In genomic region chr16:27431773-27432599, GRCh38 we compare ENCODE assay signal across 9 cellular contexts. TPM values are rescaled to one million over a fixed set of nuclear protein-coding genes. Genes with fewer than 3 reads are reported as not detected.
A peak's percentile ranks its signal among the peaks of the same experiment; 100 is the strongest.
DNase-seq lines count a peak whose midpoint lies in the region; ATAC-seq and TF ChIP-seq lines count a peak whose summit lies in the region.
"Had no signal": no experiment of that assay in that cellular context is flagged by ENCODE, and none has a peak within 500 bp of the region (broad histone marks: within the 10 kb centered on the region; RNA-seq: fewer than 3 reads in every experiment).

No MANE protein-coding gene starts in this region.

- no peak for DNase-seq in AG04450 (ENCODE audit: low read depth, low spot score)
- DNase-seq in activated CD8-positive, alpha-beta T cell treated with anti-CD3 and anti-CD28 coated beads, Interleukin-2, amount 10 ng/mL, durations not matched to agents 7 days and 5 days: peak; percentile 20
- DNase-seq in left lobe of liver (ENCODE audit: low spot score): peak; percentile 16
- no peak for DNase-seq in NCI-H187 treated with DMSO at 0.1 percent for 48 hours (lab: John Stamatoyannopoulos, UW)
- DNase-seq in MV-4-11 (lab: John Stamatoyannopoulos, UW): no peak
- no peak for DNase-seq in cerebellum (ENCODE audit: low spot score)
- DNase-seq in T-helper 2 cell: no peak
- DNase-seq: occipital lobe had no signal

- no peaks in the 10 kb centered on the region for H3K9me3 Mint-ChIP-seq in activated CD8-positive, alpha-beta T cell treated with anti-CD3 and anti-CD28 coated beads, Interleukin-2, amount 10 ng/mL, durations not matched to agents 7 days and 5 days (ENCODE audit: insufficient read depth)

- H3K4me3 ChIP-seq in AG04450 (ENCODE audit: low read depth, low read length): no peak overlapping the region

- H3K4me3 Mint-ChIP-seq in activated CD8-positive, alpha-beta T cell treated with anti-CD3 and anti-CD28 coated beads, Interleukin-2, amount 10 ng/mL, durations not matched to agents 7 days and 5 days: no peak overlapping the region

- peak; percentile 19 for TF ChIP-seq POLR2A in GM19099 (IDR thresholded peaks at IDR 0.05; ENCODE audit: extremely low read depth, insufficient read length, low read depth)

- H3K9me3 ChIP-seq in AG04450 (ENCODE audit: control insufficient read depth, insufficient read depth, low read length): peaks cover 5% of the 10 kb centered on the region; the same call in 1 of the 2 replicates

- no peaks in the 10 kb centered on the region for H3K27me3 ChIP-seq in AG04450 (ENCODE audit: control insufficient read depth, insufficient read depth, low read length)

- H3K27me3 Mint-ChIP-seq in activated CD8-positive, alpha-beta T cell treated with anti-CD3 and anti-CD28 coated beads, Interleukin-2, amount 10 ng/mL, durations not matched to agents 7 days and 5 days (ENCODE audit: low read depth): no peaks in the 10 kb centered on the region

- ATAC-seq in activated CD8-positive, alpha-beta T cell treated with anti-CD3 and anti-CD28 coated beads, Interleukin-2, amount 10 ng/mL, durations not matched to agents 7 days and 5 days: no peak
- no peak for ATAC-seq in left lobe of liver

- H3K4me1 Mint-ChIP-seq in activated CD8-positive, alpha-beta T cell treated with anti-CD3 and anti-CD28 coated beads, Interleukin-2, amount 10 ng/mL, durations not matched to agents 7 days and 5 days (ENCODE audit: low read depth): peaks cover 59% of the 10 kb centered on the region

- CTCF ChIA-PET in AG04450 (lab: Charles Lee): interaction anchor here (0.6 kb wide), 1 partner anchor 253 kb away, joined by 3 read pairs; no protein-coding TSS in a partner anchor
- CTCF ChIA-PET in activated CD8-positive, alpha-beta T cell treated with anti-CD3 and anti-CD28 coated beads, Interleukin-2, amount 10 ng/mL, durations not matched to agents 7 days and 5 days (lab: Charles Lee): interaction anchor here (1.8 kb wide), 1 partner anchor 27 kb away, joined by 4 read pairs; no protein-coding TSS in a partner anchor

- peak overlapping the region; percentile 31 for H3K27ac ChIP-seq in AG04450 (ENCODE audit: low read depth, low read length)

- POLR2A ChIA-PET in AG04450 (lab: Yijun Ruan, JAX): no interaction called here
- POLR2A ChIA-PET in activated CD8-positive, alpha-beta T cell treated with anti-CD3 and anti-CD28 coated beads, Interleukin-2, amount 10 ng/mL, durations not matched to agents 7 days and 5 days (lab: Charles Lee): interaction anchor here (1.6 kb wide), 1 partner anchor 15 kb away, joined by 3 read pairs; no protein-coding TSS in a partner anchor

- H3K27ac Mint-ChIP-seq in activated CD8-positive, alpha-beta T cell treated with anti-CD3 and anti-CD28 coated beads, Interleukin-2, amount 10 ng/mL, durations not matched to agents 7 days and 5 days: peak overlapping the region; percentile 34

- no peak for TF ChIP-seq CTCF in AG04450 (IDR thresholded peaks at IDR 0.05; ENCODE audit: low read depth, low read length)

- H3K36me3 Mint-ChIP-seq in activated CD8-positive, alpha-beta T cell treated with anti-CD3 and anti-CD28 coated beads, Interleukin-2, amount 10 ng/mL, durations not matched to agents 7 days and 5 days (ENCODE audit: low read depth): peaks cover 66% of the 10 kb centered on the region

RNA-seq across cellular contexts. Expression of gene IL21R, which starts 30.0 kb away (rescaled TPM):
- 0.52 and 0.57 TPM in 2 replicates for polyA plus RNA-seq in AG04450 (2011; rRNA removed)
- polyA minus RNA-seq in AG04450 (2011; rRNA and poly(A)+ RNA removed): 1.6 and 2.4 TPM in 2 replicates
- 10 to 100 TPM; 23.5 to 24.2 TPM for total RNA-seq in activated CD8-positive, alpha-beta T cell treated with anti-CD3 and anti-CD28 coated beads, Interleukin-2, amount 10 ng/mL, durations not matched to agents 7 days and 5 days
- total RNA-seq in left lobe of liver (0.33 TPM), cerebellum (0.09 TPM)
- total RNA-seq: occipital lobe had no signal

Comparison
In these comparisons a context has a peak if more than half of its experiments do, and no peak if none do; other contexts are left out.
1. DNase-seq: peak in activated CD8-positive, alpha-beta T cell treated with anti-CD3 and anti-CD28 coated beads, Interleukin-2, amount 10 ng/mL, durations not matched to agents 7 days and 5 days (single experiment) and left lobe of liver (single experiment); none in AG04450 (single experiment), NCI-H187 treated with DMSO at 0.1 percent for 48 hours (single experiment), MV-4-11 (single experiment), cerebellum (single experiment) and T-helper 2 cell (0 of 5).
2. RNA of gene IL21R, which starts 30.0 kb away (total RNA-seq): 23.5 to 24.2 TPM in activated CD8-positive, alpha-beta T cell treated with anti-CD3 and anti-CD28 coated beads, Interleukin-2, amount 10 ng/mL, durations not matched to agents 7 days and 5 days; 0.33 TPM in left lobe of liver (single experiment) and 0.09 TPM in cerebellum (single experiment); every median in the first group is over 10 times any median in the second.